ENCODE assay signal across 8 cellular contexts in genomic region chr6:115891111-115891669, GRCh38.
DNase-seq lines count a peak whose midpoint lies in the region; ATAC-seq, FAIRE-seq and TF ChIP-seq lines count a peak whose summit lies in the region.

No MANE protein-coding gene starts in this region.

- H3K4me3 ChIP-seq in epithelial cell of esophagus (ENCODE audit: low read length) = no peak overlapping the region

- TF ChIP-seq POLR2A in GM12891 (IDR thresholded peaks at IDR 0.05; ENCODE audit: low read depth, low read length) = no peak

- no peak for TF ChIP-seq CTCF in epithelial cell of esophagus (IDR thresholded peaks at IDR 0.05; ENCODE audit: insufficient read depth, low read depth, low read length, missing control alignments)
- TF ChIP-seq CTCF in D721Med (IDR thresholded peaks at IDR 0.05; ENCODE audit: insufficient read depth, missing control alignments) = no peak

- no peak for DNase-seq in GM12891 (ENCODE audit: insufficient read length, low spot score)
- DNase-seq in epithelial cell of esophagus (ENCODE audit: low read depth) = peak; percentile 87
- no peak for DNase-seq in D721Med (ENCODE audit: insufficient read length, low spot score)
- DNase-seq in activated CD8-positive, alpha-beta memory T cell treated with anti-CD3 and anti-CD28 coated beads for 24 hours = no peak
- no peak for DNase-seq in RPMI8226
- DNase-seq in NCI-H2171 treated with DMSO at 0.1 percent for 48 hours (lab: John Stamatoyannopoulos, UW) = no peak

- peak; percentile 98 for ATAC-seq in GM21423 (IDR thresholded peaks at IDR 0.05; ENCODE audit: unreplicated experiment)
- ATAC-seq in HG03457 (IDR thresholded peaks at IDR 0.05; ENCODE audit: unreplicated experiment) = peak; percentile 99

- FAIRE-seq in GM12891 (lab: Jason Lieb, UNC) (peak; percentile 75), D721Med (lab: Jason Lieb, UNC) (no peak)

TF ChIP-seq in GM12891, 5 proteins besides CTCF, POLR2A, EP300 and RAD21:
- TF ChIP-seq TAF1 (IDR thresholded peaks at IDR 0.05; ENCODE audit: low read depth, low read length) = no peak
- no peak for TF ChIP-seq POU2F2 (IDR thresholded peaks at IDR 0.05; ENCODE audit: low read depth, low read length)
- TF ChIP-seq PAX5 (IDR thresholded peaks at IDR 0.05; ENCODE audit: insufficient read depth, low read length, severe bottlenecking) = no peak
- no peak for TF ChIP-seq POLR2AphosphoS5 (IDR thresholded peaks at IDR 0.05; ENCODE audit: low read depth, low read length)
- no peak for TF ChIP-seq SPI1 (IDR thresholded peaks at IDR 0.05; ENCODE audit: low read depth, low read length)
